Comparison of ENCODE assay signal across 14 cellular contexts in the genomic region with DNA sequence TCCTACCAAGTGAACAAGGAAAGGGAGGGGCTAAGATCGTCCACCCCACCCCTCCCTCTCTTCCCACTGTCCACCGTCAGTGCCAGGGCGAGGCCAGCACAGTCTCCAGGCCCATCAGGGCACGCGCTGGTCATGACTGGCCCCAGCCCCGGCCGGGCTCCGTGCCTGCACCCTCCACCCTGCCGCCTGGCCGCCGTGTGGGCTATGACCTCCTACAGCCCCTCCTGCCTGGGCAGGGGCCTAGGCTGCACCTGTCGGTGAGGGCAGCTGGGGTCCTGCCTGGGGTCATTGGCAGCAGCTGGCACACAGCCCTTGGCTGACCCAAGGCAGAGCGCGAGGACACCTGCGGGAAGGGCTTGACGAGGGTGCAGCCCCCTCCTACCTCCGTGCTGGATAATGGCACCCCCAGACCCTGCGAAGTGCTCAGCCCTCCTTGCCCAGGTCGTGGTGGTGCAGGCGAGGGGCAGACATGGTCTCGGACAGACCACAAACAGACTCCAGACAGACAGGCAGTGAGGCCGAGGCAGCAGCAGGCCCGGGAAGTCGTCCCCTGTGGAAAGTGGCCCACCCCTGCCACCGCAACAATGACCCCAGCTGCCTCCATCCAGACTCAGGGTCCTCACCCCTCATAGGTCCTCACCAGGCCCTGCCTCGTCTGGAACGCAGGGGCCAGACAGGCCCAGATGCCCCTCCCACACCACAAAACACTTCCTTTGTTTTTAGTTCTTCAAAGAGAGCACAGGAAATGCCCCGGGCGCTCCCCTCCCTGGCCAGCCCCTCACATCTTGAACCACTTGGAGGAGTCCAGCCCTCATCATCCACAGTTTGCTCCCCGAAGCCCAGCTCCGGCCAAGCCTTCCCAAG. TPM values are rescaled to one million over a fixed set of nuclear protein-coding genes. Genes with fewer than 3 reads are reported as not detected.
A peak's percentile ranks its signal among the peaks of the same experiment; 100 is the strongest.
DNase-seq lines count a peak whose midpoint lies in the region; ATAC-seq and TF ChIP-seq lines count a peak whose summit lies in the region.
"Had no signal": no experiment of that assay in that cellular context is flagged by ENCODE, and none has a peak within 500 bp of the region (broad histone marks: within the 10 kb centered on the region; RNA-seq: fewer than 3 reads in every experiment).

No MANE protein-coding gene starts in this region.

- H3K27ac ChIP-seq in psoas muscle = peak overlapping the region; percentile 23
- H3K27ac ChIP-seq: PC-9 had no signal

- no peak overlapping the region for H3K4me3 ChIP-seq in psoas muscle
- H3K4me3 ChIP-seq: PC-9 had no signal

- H3K27me3 Mint-ChIP-seq in activated CD4-positive, alpha-beta T cell treated with anti-CD3 and anti-CD28 coated beads, Interleukin-2, amount 10 ng/mL, durations not matched to agents 24 days and 14 days = peaks cover 3% of the 10 kb centered on the region
- no peaks in the 10 kb centered on the region for H3K27me3 Mint-ChIP-seq in activated CD4-positive, alpha-beta memory T cell treated with anti-CD3 and anti-CD28 coated beads, Interleukin-2, amount 10 ng/mL, durations not matched to agents 7 days and 5 days
- H3K27me3 Mint-ChIP-seq: activated naive CD4-positive, alpha-beta T cell treated with anti-CD3 and anti-CD28 coated beads, Interleukin-2, amount 50 U/mL, for 24 hours; naive thymus-derived CD8-positive, alpha-beta T cell had no signal

- H3K4me1 ChIP-seq in psoas muscle = peaks cover 20% of the 10 kb centered on the region

- H3K9me3 ChIP-seq in psoas muscle = no peaks in the 10 kb centered on the region

- CTCF ChIA-PET in activated CD4-positive, alpha-beta memory T cell treated with anti-CD3 and anti-CD28 coated beads, Interleukin-2, amount 10 ng/mL, durations not matched to agents 7 days and 5 days (lab: Charles Lee) = no interaction called here

- DNase-seq in activated CD4-positive, alpha-beta T cell treated with anti-CD3 and anti-CD28 coated beads, Interleukin-2, amount 10 ng/mL, durations not matched to agents 24 days and 14 days = peak; percentile 77
- no peak for DNase-seq in activated CD4-positive, alpha-beta T cell treated with anti-CD3 and anti-CD28 coated beads for 48 hours
- DNase-seq in RPMI7951 (ENCODE audit: low read depth) = peak; percentile 89
- DNase-seq in left ventricle myocardium superior = peak; percentile 23
- peak; percentile 17 to 78 for DNase-seq in psoas muscle
- no peak for DNase-seq in activated CD4-positive, alpha-beta memory T cell treated with anti-CD3 and anti-CD28 coated beads, Interleukin-2, amount 10 ng/mL, durations not matched to agents 7 days and 5 days
- no peak for DNase-seq in DMS153 (lab: John Stamatoyannopoulos, UW)
- DNase-seq: 8988T; effector CD4-positive, alpha-beta T cell; GDM1 had no signal

- no peaks in the 10 kb centered on the region for H3K27me3 ChIP-seq in psoas muscle (ENCODE audit: insufficient read depth in 3 of 3, low read length in 2 of 3)

- no peaks in the 10 kb centered on the region for H3K36me3 Mint-ChIP-seq in activated CD4-positive, alpha-beta T cell treated with anti-CD3 and anti-CD28 coated beads, Interleukin-2, amount 10 ng/mL, durations not matched to agents 24 days and 14 days (ENCODE audit: low read depth)
- H3K36me3 Mint-ChIP-seq in activated CD4-positive, alpha-beta memory T cell treated with anti-CD3 and anti-CD28 coated beads, Interleukin-2, amount 10 ng/mL, durations not matched to agents 7 days and 5 days (ENCODE audit: low read depth) = no peaks in the 10 kb centered on the region
- H3K36me3 Mint-ChIP-seq: activated naive CD4-positive, alpha-beta T cell treated with anti-CD3 and anti-CD28 coated beads, Interleukin-2, amount 50 U/mL, for 24 hours; naive thymus-derived CD8-positive, alpha-beta T cell had no signal

- intact Hi-C loops in activated CD4-positive, alpha-beta T cell treated with anti-CD3 and anti-CD28 coated beads, Interleukin-2, amount 10 ng/mL, durations not matched to agents 24 days and 14 days (cut with micrococcal nuclease) = no loop called here
- intact Hi-C loops in left ventricle myocardium superior (cut with micrococcal nuclease) (no loop called here), psoas muscle (cut with DNase I) (no loop called here)

- TF ChIP-seq CTCF in psoas muscle (IDR thresholded peaks at IDR 0.05) = no peak

- no peaks in the 10 kb centered on the region for H3K9me3 Mint-ChIP-seq in activated CD4-positive, alpha-beta T cell treated with anti-CD3 and anti-CD28 coated beads, Interleukin-2, amount 10 ng/mL, durations not matched to agents 24 days and 14 days
- H3K9me3 Mint-ChIP-seq in activated CD4-positive, alpha-beta memory T cell treated with anti-CD3 and anti-CD28 coated beads, Interleukin-2, amount 10 ng/mL, durations not matched to agents 7 days and 5 days = no peaks in the 10 kb centered on the region
- H3K9me3 Mint-ChIP-seq: activated naive CD4-positive, alpha-beta T cell treated with anti-CD3 and anti-CD28 coated beads, Interleukin-2, amount 50 U/mL, for 24 hours; naive thymus-derived CD8-positive, alpha-beta T cell had no signal

- 45 to 49% (median 45%) methylated on average over 27 to 31 of the region's 31 CpGs for WGBS in psoas muscle, 3 donors

- H3K36me3 ChIP-seq in psoas muscle (ENCODE audit: insufficient read depth in 1 of 2, low read depth in 1 of 2) = no peaks in the 10 kb centered on the region

- ATAC-seq in left ventricle myocardium superior (no peak), psoas muscle (peak; percentile 29 to 81 (median 69)), HG03097 (IDR thresholded peaks at IDR 0.05; ENCODE audit: low FRiP score, unreplicated experiment) (no peak)
- ATAC-seq: naive thymus-derived CD8-positive, alpha-beta T cell had no signal

- peaks cover 9% of the 10 kb centered on the region for H3K4me1 Mint-ChIP-seq in activated CD4-positive, alpha-beta T cell treated with anti-CD3 and anti-CD28 coated beads, Interleukin-2, amount 10 ng/mL, durations not matched to agents 24 days and 14 days
- peaks cover 3% of the 10 kb centered on the region for H3K4me1 Mint-ChIP-seq in activated CD4-positive, alpha-beta memory T cell treated with anti-CD3 and anti-CD28 coated beads, Interleukin-2, amount 10 ng/mL, durations not matched to agents 7 days and 5 days

- peak overlapping the region; percentile 80 for H3K27ac Mint-ChIP-seq in activated CD4-positive, alpha-beta T cell treated with anti-CD3 and anti-CD28 coated beads, Interleukin-2, amount 10 ng/mL, durations not matched to agents 24 days and 14 days
- H3K27ac Mint-ChIP-seq in activated CD4-positive, alpha-beta memory T cell treated with anti-CD3 and anti-CD28 coated beads, Interleukin-2, amount 10 ng/mL, durations not matched to agents 7 days and 5 days = no peak overlapping the region
- H3K27ac Mint-ChIP-seq: activated naive CD4-positive, alpha-beta T cell treated with anti-CD3 and anti-CD28 coated beads, Interleukin-2, amount 50 U/mL, for 24 hours had no signal

- H3K4me3 Mint-ChIP-seq in activated CD4-positive, alpha-beta T cell treated with anti-CD3 and anti-CD28 coated beads, Interleukin-2, amount 10 ng/mL, durations not matched to agents 24 days and 14 days = peak overlapping the region; percentile 57
- H3K4me3 Mint-ChIP-seq in activated CD4-positive, alpha-beta memory T cell treated with anti-CD3 and anti-CD28 coated beads, Interleukin-2, amount 10 ng/mL, durations not matched to agents 7 days and 5 days = no peak overlapping the region
- H3K4me3 Mint-ChIP-seq: activated naive CD4-positive, alpha-beta T cell treated with anti-CD3 and anti-CD28 coated beads, Interleukin-2, amount 50 U/mL, for 24 hours had no signal

- POLR2A ChIA-PET in activated CD4-positive, alpha-beta memory T cell treated with anti-CD3 and anti-CD28 coated beads, Interleukin-2, amount 10 ng/mL, durations not matched to agents 7 days and 5 days (lab: Charles Lee) = interaction anchor here (0.9 kb wide), 1 partner anchor 39 kb away, joined by 3 read pairs; no protein-coding TSS in a partner anchor

RNA-seq across cellular contexts. Expression of a gene that starts 43.1 kb away (rescaled TPM):
- total RNA-seq in activated CD4-positive, alpha-beta T cell treated with anti-CD3 and anti-CD28 coated beads, Interleukin-2, amount 10 ng/mL, durations not matched to agents 24 days and 14 days = 5.9 and 6.6 TPM in 2 replicates
- total RNA-seq in RPMI7951 (2014; rRNA removed; shearing (Covaris generic)) = 13.9 and 24.1 TPM in 2 replicates
- 177 TPM for total RNA-seq in left ventricle myocardium superior
- total RNA-seq in psoas muscle = 100 to 1,000 TPM; 115 to 180 (median 142) TPM
- 100 to 1,000 TPM in 2 of 3 donors, 10 to 100 TPM in 1; 85.4 to 116 (median 103) TPM for polyA plus RNA-seq in psoas muscle
- 1 to 10 TPM; 5.8 to 7.9 TPM for total RNA-seq in activated CD4-positive, alpha-beta memory T cell treated with anti-CD3 and anti-CD28 coated beads, Interleukin-2, amount 10 ng/mL, durations not matched to agents 7 days and 5 days

Comparison
In these comparisons a context has a peak if more than half of its experiments do, and no peak if none do; other contexts are left out.
1. DNase-seq: peak in activated CD4-positive, alpha-beta T cell treated with anti-CD3 and anti-CD28 coated beads, Interleukin-2, amount 10 ng/mL, durations not matched to agents 24 days and 14 days (single experiment), RPMI7951 (single experiment), left ventricle myocardium superior (single experiment) and psoas muscle (2 of 2); none in activated CD4-positive, alpha-beta T cell treated with anti-CD3 and anti-CD28 coated beads for 48 hours (single experiment), activated CD4-positive, alpha-beta memory T cell treated with anti-CD3 and anti-CD28 coated beads, Interleukin-2, amount 10 ng/mL, durations not matched to agents 7 days and 5 days (single experiment) and DMS153 (single experiment).
2. ATAC-seq: peak in psoas muscle (4 of 4); none in left ventricle myocardium superior (single experiment) and HG03097 (single experiment).